3 cellular contexts compared by ENCODE assay signal in the genomic region with DNA sequence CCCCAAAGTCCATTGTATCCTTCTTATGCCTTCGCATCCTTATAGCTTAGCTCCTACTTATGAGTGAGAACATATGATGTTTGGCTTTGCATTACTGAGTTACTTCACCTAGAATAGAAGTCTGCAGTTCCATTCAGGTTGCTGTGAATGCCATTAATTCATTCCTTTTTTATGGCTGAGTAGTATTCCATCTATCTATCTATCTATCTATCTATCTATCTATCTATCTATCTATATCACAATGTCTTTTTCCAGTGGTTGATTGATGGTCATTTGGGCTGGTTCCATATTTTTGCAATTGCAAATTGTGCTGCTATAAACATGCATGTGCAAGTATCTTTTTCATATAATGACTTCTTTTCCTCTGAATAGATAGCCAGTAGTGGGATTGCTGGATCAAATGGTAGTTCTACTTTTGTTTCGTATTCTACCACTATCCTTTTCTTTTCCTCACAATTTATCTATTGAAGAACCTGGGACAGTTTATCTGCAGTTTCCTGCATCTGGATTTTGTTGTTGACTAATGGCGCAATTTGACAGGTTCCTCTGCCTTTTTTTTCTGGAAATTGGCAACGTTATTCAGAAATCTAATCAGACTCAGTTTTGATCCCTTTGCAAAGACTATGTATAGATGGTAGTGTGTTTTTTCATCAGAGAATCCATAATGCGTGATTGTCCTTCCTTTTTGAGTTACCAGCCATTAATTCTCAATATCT.
TF ChIP-seq lines count a peak whose summit lies in the region.

No MANE protein-coding gene starts in this region.

TF ChIP-seq in liver, 16 proteins besides CTCF, POLR2A, EP300 and RAD21:
- TF ChIP-seq YY1 (IDR thresholded peaks at IDR 0.05), result no peak
- no peak for TF ChIP-seq TAF1 (conservative IDR thresholded peaks at IDR 0.05)
- peak; percentile 36 for TF ChIP-seq FOXA2 (IDR thresholded peaks at IDR 0.05)
- no peak for TF ChIP-seq NR2F2 (IDR thresholded peaks at IDR 0.05)
- no peak for TF ChIP-seq RXRA (IDR thresholded peaks at IDR 0.05)
- TF ChIP-seq REST (IDR thresholded peaks at IDR 0.05), result no peak
- TF ChIP-seq, protein P1, sequence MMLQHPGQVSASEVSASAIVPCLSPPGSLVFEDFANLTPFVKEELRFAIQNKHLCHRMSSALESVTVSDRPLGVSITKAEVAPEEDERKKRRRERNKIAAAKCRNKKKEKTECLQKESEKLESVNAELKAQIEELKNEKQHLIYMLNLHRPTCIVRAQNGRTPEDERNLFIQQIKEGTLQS (IDR thresholded peaks at IDR 0.05), result no peak
- no peak for TF ChIP-seq JUND (IDR thresholded peaks at IDR 0.05)
- peak; percentile 11 for TF ChIP-seq SP1 (IDR thresholded peaks at IDR 0.05)
- TF ChIP-seq EGR1 (IDR thresholded peaks at IDR 0.05; ENCODE audit: low read depth in 2 of 2), result no peak
- TF ChIP-seq HNF4A (conservative IDR thresholded peaks at IDR 0.05), result peak in 1 of 2 donors; percentile 19

TF ChIP-seq in HepG2, 621 proteins besides CTCF, POLR2A, EP300 and RAD21:
- no peak for TF ChIP-seq NR2C2 (CRISPR knock-in tag; IDR thresholded peaks at IDR 0.05; ENCODE audit: borderline replicate concordance)
- TF ChIP-seq ZNF446 (CRISPR knock-in tag; IDR thresholded peaks at IDR 0.05), result no peak
- TF ChIP-seq PRPF4 (IDR thresholded peaks at IDR 0.05; ENCODE audit: low read depth, low read length, poor library complexity, severe bottlenecking), result no peak
- TF ChIP-seq SIN3B (IDR thresholded peaks at IDR 0.05; ENCODE audit: low read length), result no peak
- no peak for TF ChIP-seq ZNF180 (CRISPR knock-in tag; IDR thresholded peaks at IDR 0.05; ENCODE audit: borderline replicate concordance, low read depth)
- no peak for TF ChIP-seq FOXJ3 (CRISPR knock-in tag; IDR thresholded peaks at IDR 0.05; ENCODE audit: borderline replicate concordance)

TF ChIP-seq in K562, 482 proteins besides CTCF, POLR2A, EP300 and RAD21:
- TF ChIP-seq RBM25 (IDR thresholded peaks at IDR 0.05; ENCODE audit: low read depth, low read length, severe bottlenecking), result peak; percentile 34
- TF ChIP-seq ZNF146 (CRISPR knock-in tag; IDR thresholded peaks at IDR 0.05; ENCODE audit: unreplicated experiment), result peak; percentile 68
- 0 out of 4 replicates have a peak, but pooled peaks of 1 of the 2 experiments have one; percentile 15 for TF ChIP-seq KDM1A (IDR thresholded peaks at IDR 0.05)
- TF ChIP-seq, protein P2, sequence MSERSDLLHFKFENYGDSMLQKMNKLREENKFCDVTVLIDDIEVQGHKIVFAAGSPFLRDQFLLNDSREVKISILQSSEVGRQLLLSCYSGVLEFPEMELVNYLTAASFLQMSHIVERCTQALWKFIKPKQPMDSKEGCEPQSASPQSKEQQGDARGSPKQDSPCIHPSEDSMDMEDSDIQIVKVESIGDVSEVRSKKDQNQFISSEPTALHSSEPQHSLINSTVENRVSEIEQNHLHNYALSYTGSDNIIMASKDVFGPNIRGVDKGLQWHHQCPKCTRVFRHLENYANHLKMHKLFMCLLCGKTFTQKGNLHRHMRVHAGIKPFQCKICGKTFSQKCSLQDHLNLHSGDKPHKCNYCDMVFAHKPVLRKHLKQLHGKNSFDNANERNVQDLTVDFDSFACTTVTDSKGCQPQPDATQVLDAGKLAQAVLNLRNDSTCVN (CRISPR knock-in tag; IDR thresholded peaks at IDR 0.05), result no peak
- no peak for TF ChIP-seq NR2C2 (CRISPR knock-in tag; IDR thresholded peaks at IDR 0.05)
- no peak for TF ChIP-seq NR2C2 (tag; IDR thresholded peaks at IDR 0.05)
- TF ChIP-seq DACH1 (IDR thresholded peaks at IDR 0.05; ENCODE audit: partially characterized antibody), result peak; percentile 79
